18 cellular contexts compared by ENCODE assay signal in genomic region chr17:83113381-83113780, GRCh38. TPM values are rescaled to one million over a fixed set of nuclear protein-coding genes. Genes with fewer than 3 reads are reported as not detected.
DNase-seq lines count a peak whose midpoint lies in the region; FAIRE-seq and TF ChIP-seq lines count a peak whose summit lies in the region.
"Had no signal": no experiment of that assay in that cellular context is flagged by ENCODE, and none has a peak within 500 bp of the region (broad histone marks: within the 10 kb centered on the region; RNA-seq: fewer than 3 reads in every experiment).

No MANE protein-coding gene starts in this region.

- H3K27ac Mint-ChIP-seq in nephron progenitor cell, result peak overlapping the region; percentile 22
- H3K27ac Mint-ChIP-seq: CD4-positive, alpha-beta T cell; HFFc6 had no signal

- no peak overlapping the region for H3K4me3 ChIP-seq in H7 (ENCODE audit: insufficient read depth, low read depth, low read length)
- no peak overlapping the region for H3K4me3 ChIP-seq in NT2/D1 (ENCODE audit: insufficient read length, low read depth)
- H3K4me3 ChIP-seq: GM23248 had no signal

- H3K9ac ChIP-seq in NT2/D1 (ENCODE audit: insufficient read length, low read depth), result peak overlapping the region; percentile 34
- H3K9ac ChIP-seq: GM23248 had no signal

- H3K4me1 ChIP-seq in NT2/D1 (ENCODE audit: insufficient read depth, insufficient read length), result peaks cover 18% of the 10 kb centered on the region

- H3K9me3 Mint-ChIP-seq in nephron progenitor cell, result peaks cover 6% of the 10 kb centered on the region
- H3K9me3 Mint-ChIP-seq: CD4-positive, alpha-beta T cell had no signal

- H3K9me3 ChIP-seq in NT2/D1 (ENCODE audit: insufficient read depth, low read length), result peaks cover 10% of the 10 kb centered on the region; the same call in 1 of the 2 replicates
- H3K9me3 ChIP-seq: Caco-2 had no signal

- H3K27me3 ChIP-seq in H7 (ENCODE audit: control insufficient read depth, insufficient read depth, low read length) (no peaks in the 10 kb centered on the region), NT2/D1 (ENCODE audit: insufficient read depth, insufficient read length) (no peaks in the 10 kb centered on the region)

- H3K36me3 Mint-ChIP-seq in nephron progenitor cell (ENCODE audit: low read depth), result no peaks in the 10 kb centered on the region

- H3K36me3 ChIP-seq in H7 (replicated peaks; ENCODE audit: control insufficient read depth, insufficient read depth, low read length), result no peaks in the 10 kb centered on the region
- H3K36me3 ChIP-seq in NT2/D1 (ENCODE audit: insufficient read depth, insufficient read length, low read length), result no peaks in the 10 kb centered on the region

- TF ChIP-seq CTCF in nephron progenitor cell (IDR thresholded peaks at IDR 0.05), result no peak
- no peak for TF ChIP-seq CTCF in D721Med (IDR thresholded peaks at IDR 0.05; ENCODE audit: insufficient read depth, missing control alignments)

- FAIRE-seq in D721Med (lab: Jason Lieb, UNC), result no peak
- FAIRE-seq: A204.1, GM12892, GM18507, H54 had no signal

- peak; percentile 76 for DNase-seq in H7
- no peak for DNase-seq in NT2/D1 (ENCODE audit: low read depth, low spot score)
- DNase-seq in nephron progenitor cell, result no peak
- DNase-seq in dermis blood vessel endothelial cell, result no peak
- no peak for DNase-seq in D721Med (ENCODE audit: insufficient read length, low spot score)
- no peak for DNase-seq in NCI-H1417 treated with DMSO at 0.1 percent for 48 hours (lab: John Stamatoyannopoulos, UW)
- DNase-seq: AML-193; Caco-2; CD4-positive, alpha-beta T cell; DMS153; DMS79; GDM1; GM23248; HFFc6 had no signal

- H3K4me3 Mint-ChIP-seq in nephron progenitor cell, result no peak overlapping the region
- H3K4me3 Mint-ChIP-seq: CD4-positive, alpha-beta T cell; HFFc6 had no signal

- peaks cover 38% of the 10 kb centered on the region for H3K27me3 Mint-ChIP-seq in nephron progenitor cell (ENCODE audit: low read depth, poor library complexity)

- H3K4me1 Mint-ChIP-seq in nephron progenitor cell, result peaks cover 72% of the 10 kb centered on the region

RNA-seq across cellular contexts. Expression of gene METRNL, which starts 34.0 kb away (rescaled TPM):
- 26.6 and 32.0 TPM in 2 replicates for total RNA-seq in H7 (2014; rRNA removed; shearing (Covaris generic))
- total RNA-seq in dermis blood vessel endothelial cell, result 80.6 and 85.3 TPM in 2 replicates
